23 cellular contexts compared by ENCODE assay signal in genomic region chr12:40853221-40853620, GRCh38.
"Had no signal": no experiment of that assay in that cellular context is flagged by ENCODE, and none has a peak within 500 bp of the region (broad histone marks: within the 10 kb centered on the region; RNA-seq: fewer than 3 reads in every experiment).

No MANE protein-coding gene starts in this region.

- H3K9me3 ChIP-seq: colonic mucosa, esophagus squamous epithelium, gastroesophageal sphincter, heart left ventricle, left lung, lower lobe of right lung had no signal

- H3K4me1 ChIP-seq: colonic mucosa, esophagus squamous epithelium, gastroesophageal sphincter, heart left ventricle, left lung, lower lobe of right lung had no signal

- DNase-seq: colonic mucosa; cortex of kidney; effector CD8-positive, alpha-beta T cell; effector memory CD8-positive, alpha-beta T cell; endodermal cell; erythroblast; esophagus squamous epithelium; foreskin fibroblast; heart left ventricle; hypothalamus; immature natural killer cell; islet precursor cell; left cardiac atrium; left lung; left ventricle myocardium superior; lower lobe of right lung; mesenchymal stem cell; midbrain; naive thymus-derived CD4-positive, alpha-beta T cell had no signal

- H3K27ac ChIP-seq: colonic mucosa, epithelial cell of prostate, esophagus squamous epithelium, gastroesophageal sphincter, heart left ventricle, hepatocyte, left lung, lower lobe of right lung had no signal

- H3K4me2 ChIP-seq: hepatocyte had no signal

- H3K79me2 ChIP-seq: hepatocyte had no signal

- H3K27me3 ChIP-seq: colonic mucosa, esophagus squamous epithelium, gastroesophageal sphincter, heart left ventricle, hepatocyte, left lung had no signal

- H3K27me3 Mint-ChIP-seq: dendritic cell treated with granulocyte-macrophage colony-stimulating factor and Interleukin-4, amounts not matched to agents 40 ng/mL and 50 ng/mL, for 4 days; effector memory CD8-positive, alpha-beta T cell; naive thymus-derived CD4-positive, alpha-beta T cell had no signal

- H2AFZ ChIP-seq: hepatocyte had no signal

- H3K4me1 Mint-ChIP-seq: immature natural killer cell; naive thymus-derived CD4-positive, alpha-beta T cell had no signal

- H3K36me3 Mint-ChIP-seq: naive thymus-derived CD4-positive, alpha-beta T cell had no signal

- H3K4me3 ChIP-seq: colonic mucosa, esophagus squamous epithelium, gastroesophageal sphincter, heart left ventricle, hepatocyte, left lung, lower lobe of right lung had no signal

- H3K27ac Mint-ChIP-seq: dendritic cell treated with granulocyte-macrophage colony-stimulating factor and Interleukin-4, amounts not matched to agents 40 ng/mL and 50 ng/mL, for 4 days; effector memory CD8-positive, alpha-beta T cell; endodermal cell; immature natural killer cell; naive thymus-derived CD4-positive, alpha-beta T cell had no signal

- H3K4me3 Mint-ChIP-seq: dendritic cell treated with granulocyte-macrophage colony-stimulating factor and Interleukin-4, amounts not matched to agents 40 ng/mL and 50 ng/mL, for 4 days; effector memory CD8-positive, alpha-beta T cell; endodermal cell; immature natural killer cell; naive thymus-derived CD4-positive, alpha-beta T cell had no signal

- H3K36me3 ChIP-seq: colonic mucosa, esophagus squamous epithelium, gastroesophageal sphincter, heart left ventricle, left lung, lower lobe of right lung had no signal
